In the genomic region with DNA sequence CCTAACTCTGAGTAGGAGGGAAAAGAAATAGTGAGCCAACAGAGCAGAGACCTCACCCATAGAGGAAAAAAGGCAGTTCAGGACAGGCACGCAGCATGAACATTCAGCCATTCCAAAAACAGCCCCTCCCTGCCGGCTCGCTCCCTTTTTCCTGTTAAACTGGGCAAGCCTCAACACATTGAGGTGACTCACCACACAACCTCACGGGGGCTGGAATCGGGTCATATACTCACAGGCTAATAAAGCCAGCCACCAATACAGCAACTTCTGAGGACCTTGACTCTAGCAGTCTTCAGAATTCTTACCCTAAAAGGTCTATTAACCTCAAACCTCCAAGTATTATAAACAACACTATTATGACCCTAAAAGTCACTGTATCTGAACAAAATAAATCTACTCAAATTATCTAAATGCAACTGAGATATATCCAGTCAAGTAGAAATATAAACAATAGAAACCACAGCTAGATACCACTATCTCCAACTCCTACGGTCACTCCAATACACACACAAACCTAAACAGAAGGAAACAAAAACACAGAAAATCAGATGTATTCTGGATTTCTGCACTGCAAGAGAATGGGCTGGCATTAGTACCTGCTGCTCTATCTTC, we compare ENCODE assay signal across 8 cellular contexts. TPM values are rescaled to one million over a fixed set of nuclear protein-coding genes. Genes with fewer than 3 reads are reported as not detected.
DNase-seq lines count a peak whose midpoint lies in the region; ATAC-seq and TF ChIP-seq lines count a peak whose summit lies in the region.

No MANE protein-coding gene starts in this region.

- H3K4me3 Mint-ChIP-seq in Caco-2 (ENCODE audit: unreplicated experiment) = no peak overlapping the region

- in situ Hi-C loops in Panc1 (cut with HindIII; ENCODE audit: low pct_unique_long_range_greater_than_20kb, low sequenced_read_pairs) = no loop called here

- CTCF ChIA-PET in Caco-2 (lab: Charles Lee) (interaction anchor here (0.6 kb wide), 1 partner anchor 544 kb away, joined by 9 read pairs; no protein-coding TSS in a partner anchor), Panc1 (lab: Charles Lee) (no interaction called here)

- 1 to 3% (median 2%) methylated on average over 6 of the region's 6 CpGs for whole genome bisulfite sequencing in ovary, 3 donors

- H3K27me3 ChIP-seq in Caco-2 (replicated peaks; ENCODE audit: control insufficient read depth, insufficient read depth, low read length) (no peaks in the 10 kb centered on the region), Panc1 (ENCODE audit: control insufficient read depth, insufficient read depth, low read length) (no peaks in the 10 kb centered on the region), ovary (no peaks in the 10 kb centered on the region)

- no TSS peak for BruUV-seq in Caco-2 (replicated peaks; lab: Mats Ljungman, UMichigan)
- no TSS peak for BruUV-seq in Panc1 (replicated peaks; lab: Mats Ljungman, UMichigan)

- TF ChIP-seq EP300 in ovary (IDR thresholded peaks at IDR 0.05) = no peak

- peak; percentile 89 for ATAC-seq in Panc1

- H3K4me1 Mint-ChIP-seq in Caco-2 (ENCODE audit: low read depth, unreplicated experiment) = peaks cover 48% of the 10 kb centered on the region

- H3K9me3 ChIP-seq in Caco-2 = no peaks in the 10 kb centered on the region
- H3K9me3 ChIP-seq in Panc1 (ENCODE audit: control insufficient read depth, insufficient read depth, low read depth, low read length) = no peaks in the 10 kb centered on the region
- H3K9me3 ChIP-seq in ovary = no peaks in the 10 kb centered on the region

- no peaks in the 10 kb centered on the region for H3K9me3 Mint-ChIP-seq in Caco-2 (ENCODE audit: unreplicated experiment)

- H3K36me3 ChIP-seq in Caco-2 (ENCODE audit: control insufficient read depth, insufficient read depth, low read length) = no peaks in the 10 kb centered on the region; the same call in 1 of the 2 replicates
- peaks cover 24% of the 10 kb centered on the region for H3K36me3 ChIP-seq in Panc1 (ENCODE audit: control insufficient read depth, insufficient read depth, low read length)
- H3K36me3 ChIP-seq in ovary = no peaks in the 10 kb centered on the region

- H3K36me3 Mint-ChIP-seq in Caco-2 (ENCODE audit: insufficient read depth, unreplicated experiment) = peaks cover 69% of the 10 kb centered on the region

- peak overlapping the region; percentile 66 for H3K27ac ChIP-seq in Panc1 (ENCODE audit: low read length)
- peak overlapping the region in 1 of 2 donors; percentile 62 for H3K27ac ChIP-seq in ovary

- H3K4me1 ChIP-seq in Caco-2 = peaks cover 41% of the 10 kb centered on the region
- peaks cover 51% of the 10 kb centered on the region for H3K4me1 ChIP-seq in Panc1 (ENCODE audit: control insufficient read depth, insufficient read depth, low read length)
- H3K4me1 ChIP-seq in ovary (ENCODE audit: insufficient read depth) = peaks cover 12% of the 10 kb centered on the region

- H3K4me3 ChIP-seq in Caco-2 (ENCODE audit: low read depth, low read length) = no peak overlapping the region
- H3K4me3 ChIP-seq in Panc1 (ENCODE audit: low read depth in 2 of 2, low read length in 2 of 2) = no peak overlapping the region
- peak overlapping the region; percentile 40 for H3K4me3 ChIP-seq in fibroblast of mammary gland (ENCODE audit: control insufficient read depth, low read depth, low read length)
- H3K4me3 ChIP-seq in ovary = no peak overlapping the region

- POLR2A ChIA-PET in Caco-2 (lab: Charles Lee) = no interaction called here
- POLR2A ChIA-PET in Panc1 (lab: Charles Lee) = no interaction called here

- no peak for TF ChIP-seq CTCF in Caco-2 (IDR thresholded peaks at IDR 0.05; ENCODE audit: insufficient read depth in 1 of 2, low read depth in 1 of 2, low read length in 1 of 2, severe bottlenecking in 1 of 2, unreplicated experiment in 1 of 2)
- TF ChIP-seq CTCF in Panc1 (IDR thresholded peaks at IDR 0.05) = no peak
- TF ChIP-seq CTCF in fibroblast of mammary gland (conservative IDR thresholded peaks at IDR 0.05; ENCODE audit: control insufficient read depth, insufficient read depth, low read depth, low read length) = no peak
- no peak for TF ChIP-seq CTCF in ovary (IDR thresholded peaks at IDR 0.05)

- intact Hi-C loops in Caco-2 (cut with micrococcal nuclease; ENCODE audit: unreplicated experiment) = no loop called here
- intact Hi-C loops in Panc1 (cut with micrococcal nuclease; ENCODE audit: unreplicated experiment) = no loop called here
- intact Hi-C loops in ovary (cut with DNase I) = no loop called here

- H3K27ac Mint-ChIP-seq in Caco-2 (ENCODE audit: unreplicated experiment) = peak overlapping the region; percentile 58

- H3K27me3 Mint-ChIP-seq in Caco-2 (ENCODE audit: insufficient read depth, unreplicated experiment) = no peaks in the 10 kb centered on the region

- TF ChIP-seq POLR2A in ovary (IDR thresholded peaks at IDR 0.05) = peak; percentile 18
- no peak for TF ChIP-seq POLR2A in erythroblast (IDR thresholded peaks at IDR 0.05; ENCODE audit: low read length)

- peak; percentile 45 to 79 for DNase-seq in Caco-2
- no peak for DNase-seq in Panc1 (ENCODE audit: low read depth, low spot score)
- DNase-seq in fibroblast of mammary gland (ENCODE audit: low read depth) = peak; percentile 92
- peak; percentile 78 to 88 (median 79) for DNase-seq in ovary
- no peak for DNase-seq in cortex of kidney (lab: John Stamatoyannopoulos, UW)
- no peak for DNase-seq in UCSD-AML1 (lab: John Stamatoyannopoulos, UW; ENCODE audit: unreplicated experiment)
- no peak for DNase-seq in erythroblast (lab: John Stamatoyannopoulos, UW)
- no peak for DNase-seq in NCI-H1694 (lab: John Stamatoyannopoulos, UW)

RNA-seq across cellular contexts. Expression of gene YBX3, which starts 6.3 kb away (rescaled TPM):
- 315 and 326 TPM in 2 replicates for total RNA-seq in Caco-2 (2022)
- total RNA-seq in Panc1 (2021; ENCODE audit: unreplicated experiment) = 155 TPM
- 120 TPM for polyA plus RNA-seq in Panc1 (2012; ENCODE audit: insufficient read length)
- 100 to 1,000 TPM; 241 to 404 (median 275) TPM for total RNA-seq in ovary
- 100 to 1,000 TPM; 193 to 302 TPM for polyA plus RNA-seq in ovary

RNA-seq across cellular contexts. Expression of gene STYK1, which starts 43.0 kb away (rescaled TPM):
- 4.5 and 4.9 TPM in 2 replicates for total RNA-seq in Caco-2 (2022)
- total RNA-seq in Panc1 (2021; ENCODE audit: unreplicated experiment) = 0.85 TPM
- polyA plus RNA-seq in Panc1 (2012; ENCODE audit: insufficient read length) = 0.58 TPM
- total RNA-seq in ovary = 1 to 10 TPM in 1 of 7 donors, under 1 TPM in 4, not detected in 2; 0.12 to 1.3 (median 0.33) TPM
- polyA plus RNA-seq in ovary = under 1 TPM; 0.07 to 0.70 TPM

Comparison
In these comparisons a context has a peak if more than half of its experiments do, and no peak if none do; other contexts are left out.
1. DNase-seq: peak in Caco-2 (2 of 2), fibroblast of mammary gland (single experiment) and ovary (5 of 5); none in Panc1 (single experiment), cortex of kidney (single experiment), UCSD-AML1 (single experiment), erythroblast (0 of 2) and NCI-H1694 (single experiment).